1 cellular context compared by ENCODE assay signal in genomic region chr10:70052462-70053211, GRCh38.
TF ChIP-seq lines count a peak whose summit lies in the region.

MACROH2A2 (plus strand) TSS chr10:70052846; CDS start chr10:70075659, 22,813 bp downstream.

TF ChIP-seq in HEK293, 187 proteins besides CTCF, POLR2A, EP300 and RAD21 (continued from another document and continues in another):
- TF ChIP-seq, protein P1, sequence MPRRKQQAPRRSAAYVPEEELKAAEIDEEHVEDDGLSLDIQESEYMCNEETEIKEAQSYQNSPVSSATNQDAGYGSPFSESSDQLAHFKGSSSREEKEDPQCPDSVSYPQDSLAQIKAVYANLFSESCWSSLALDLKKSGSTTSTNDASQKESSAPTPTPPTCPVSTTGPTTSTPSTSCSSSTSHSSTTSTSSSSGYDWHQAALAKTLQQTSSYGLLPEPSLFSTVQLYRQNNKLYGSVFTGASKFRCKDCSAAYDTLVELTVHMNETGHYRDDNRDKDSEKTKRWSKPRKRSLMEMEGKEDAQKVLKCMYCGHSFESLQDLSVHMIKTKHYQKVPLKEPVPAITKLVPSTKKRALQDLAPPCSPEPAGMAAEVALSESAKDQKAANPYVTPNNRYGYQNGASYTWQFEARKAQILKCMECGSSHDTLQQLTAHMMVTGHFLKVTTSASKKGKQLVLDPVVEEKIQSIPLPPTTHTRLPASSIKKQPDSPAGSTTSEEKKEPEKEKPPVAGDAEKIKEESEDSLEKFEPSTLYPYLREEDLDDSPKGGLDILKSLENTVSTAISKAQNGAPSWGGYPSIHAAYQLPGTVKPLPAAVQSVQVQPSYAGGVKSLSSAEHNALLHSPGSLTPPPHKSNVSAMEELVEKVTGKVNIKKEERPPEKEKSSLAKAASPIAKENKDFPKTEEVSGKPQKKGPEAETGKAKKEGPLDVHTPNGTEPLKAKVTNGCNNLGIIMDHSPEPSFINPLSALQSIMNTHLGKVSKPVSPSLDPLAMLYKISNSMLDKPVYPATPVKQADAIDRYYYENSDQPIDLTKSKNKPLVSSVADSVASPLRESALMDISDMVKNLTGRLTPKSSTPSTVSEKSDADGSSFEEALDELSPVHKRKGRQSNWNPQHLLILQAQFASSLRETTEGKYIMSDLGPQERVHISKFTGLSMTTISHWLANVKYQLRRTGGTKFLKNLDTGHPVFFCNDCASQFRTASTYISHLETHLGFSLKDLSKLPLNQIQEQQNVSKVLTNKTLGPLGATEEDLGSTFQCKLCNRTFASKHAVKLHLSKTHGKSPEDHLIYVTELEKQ (tag by site-specific recombination; IDR thresholded peaks at IDR 0.05; ENCODE audit: borderline replicate concordance), result no peak
- TF ChIP-seq ZNF324 (tag by site-specific recombination; IDR thresholded peaks at IDR 0.05), result no peak; the same call in none of the 2 replicates
- no peak for TF ChIP-seq ZNF488 (tag by site-specific recombination; IDR thresholded peaks at IDR 0.05)
- no peak for TF ChIP-seq ZNF518A (tag by site-specific recombination; conservative IDR thresholded peaks at IDR 0.05; ENCODE audit: low read depth)
- TF ChIP-seq, protein P2, sequence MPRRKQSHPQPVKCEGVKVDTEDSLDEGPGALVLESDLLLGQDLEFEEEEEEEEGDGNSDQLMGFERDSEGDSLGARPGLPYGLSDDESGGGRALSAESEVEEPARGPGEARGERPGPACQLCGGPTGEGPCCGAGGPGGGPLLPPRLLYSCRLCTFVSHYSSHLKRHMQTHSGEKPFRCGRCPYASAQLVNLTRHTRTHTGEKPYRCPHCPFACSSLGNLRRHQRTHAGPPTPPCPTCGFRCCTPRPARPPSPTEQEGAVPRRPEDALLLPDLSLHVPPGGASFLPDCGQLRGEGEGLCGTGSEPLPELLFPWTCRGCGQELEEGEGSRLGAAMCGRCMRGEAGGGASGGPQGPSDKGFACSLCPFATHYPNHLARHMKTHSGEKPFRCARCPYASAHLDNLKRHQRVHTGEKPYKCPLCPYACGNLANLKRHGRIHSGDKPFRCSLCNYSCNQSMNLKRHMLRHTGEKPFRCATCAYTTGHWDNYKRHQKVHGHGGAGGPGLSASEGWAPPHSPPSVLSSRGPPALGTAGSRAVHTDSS (tag by site-specific recombination; IDR thresholded peaks at IDR 0.05), result peak; percentile 82
- no peak for TF ChIP-seq ZNF148 (tag by site-specific recombination; IDR thresholded peaks at IDR 0.05; ENCODE audit: borderline replicate concordance)
- peak; percentile 37; the same call in 1 of the 2 replicates for TF ChIP-seq ZNF366 (tag by site-specific recombination; conservative IDR thresholded peaks at IDR 0.05)
- no peak for TF ChIP-seq ZNF354C (tag by site-specific recombination; IDR thresholded peaks at IDR 0.05; ENCODE audit: borderline replicate concordance, low read depth)
- TF ChIP-seq ZNF610 (tag by site-specific recombination; IDR thresholded peaks at IDR 0.05; ENCODE audit: borderline replicate concordance), result no peak
- no peak for TF ChIP-seq SCRT1 (tag by site-specific recombination; IDR thresholded peaks at IDR 0.05; ENCODE audit: borderline replicate concordance)
- no peak for TF ChIP-seq ZNF510 (tag by site-specific recombination; IDR thresholded peaks at IDR 0.05; ENCODE audit: insufficient replicate concordance)
- TF ChIP-seq ZBTB48 (tag by site-specific recombination; IDR thresholded peaks at IDR 0.05), result peak; percentile 19; the same call in 1 of the 2 replicates
- TF ChIP-seq ZNF223 (tag by site-specific recombination; IDR thresholded peaks at IDR 0.05), result no peak
- TF ChIP-seq ZNF157 (tag by site-specific recombination; IDR thresholded peaks at IDR 0.05), result no peak
- peak; percentile 93 for TF ChIP-seq IKZF3 (tag by site-specific recombination; IDR thresholded peaks at IDR 0.05)
- TF ChIP-seq, protein P3, sequence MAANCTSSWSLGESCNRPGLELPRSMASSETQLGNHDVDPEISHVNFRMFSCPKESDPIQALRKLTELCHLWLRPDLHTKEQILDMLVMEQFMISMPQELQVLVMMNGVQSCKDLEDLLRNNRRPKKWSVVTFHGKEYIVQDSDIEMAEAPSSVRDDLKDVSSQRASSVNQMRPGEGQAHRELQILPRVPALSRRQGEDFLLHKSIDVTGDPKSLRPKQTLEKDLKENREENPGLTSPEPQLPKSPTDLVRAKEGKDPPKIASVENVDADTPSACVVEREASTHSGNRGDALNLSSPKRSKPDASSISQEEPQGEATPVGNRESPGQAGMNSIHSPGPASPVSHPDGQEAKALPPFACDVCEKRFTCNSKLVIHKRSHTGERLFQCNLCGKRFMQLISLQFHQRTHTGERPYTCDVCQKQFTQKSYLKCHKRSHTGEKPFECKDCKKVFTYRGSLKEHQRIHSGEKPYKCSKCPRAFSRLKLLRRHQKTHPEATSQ (tag by site-specific recombination; IDR thresholded peaks at IDR 0.05), result no peak
- TF ChIP-seq ZBTB7A (tag by site-specific recombination; IDR thresholded peaks at IDR 0.05; ENCODE audit: low read depth), result no peak
- no peak for TF ChIP-seq BCL11A (tag by site-specific recombination; IDR thresholded peaks at IDR 0.05; ENCODE audit: low read depth)
- TF ChIP-seq ZNF112 (tag by site-specific recombination; IDR thresholded peaks at IDR 0.05), result no peak
- no peak for TF ChIP-seq ZNF114 (tag by site-specific recombination; IDR thresholded peaks at IDR 0.05)
- peak; percentile 37 for TF ChIP-seq SP2 (tag by site-specific recombination; IDR thresholded peaks at IDR 0.05)
- peak; percentile 50 for TF ChIP-seq GLIS2 (tag by site-specific recombination; IDR thresholded peaks at IDR 0.05)
- TF ChIP-seq ZNF768 (tag by site-specific recombination; IDR thresholded peaks at IDR 0.05), result no peak
- TF ChIP-seq, protein P4, sequence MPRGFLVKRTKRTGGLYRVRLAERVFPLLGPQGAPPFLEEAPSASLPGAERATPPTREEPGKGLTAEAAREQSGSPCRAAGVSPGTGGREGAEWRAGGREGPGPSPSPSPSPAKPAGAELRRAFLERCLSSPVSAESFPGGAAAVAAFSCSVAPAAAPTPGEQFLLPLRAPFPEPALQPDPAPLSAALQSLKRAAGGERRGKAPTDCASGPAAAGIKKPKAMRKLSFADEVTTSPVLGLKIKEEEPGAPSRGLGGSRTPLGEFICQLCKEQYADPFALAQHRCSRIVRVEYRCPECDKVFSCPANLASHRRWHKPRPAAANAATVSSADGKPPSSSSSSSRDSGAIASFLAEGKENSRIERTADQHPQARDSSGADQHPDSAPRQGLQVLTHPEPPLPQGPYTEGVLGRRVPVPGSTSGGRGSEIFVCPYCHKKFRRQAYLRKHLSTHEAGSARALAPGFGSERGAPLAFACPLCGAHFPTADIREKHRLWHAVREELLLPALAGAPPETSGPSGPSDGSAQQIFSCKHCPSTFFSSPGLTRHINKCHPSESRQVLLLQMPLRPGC (tag by site-specific recombination; IDR thresholded peaks at IDR 0.05), result no peak
- TF ChIP-seq ZNF501 (tag by site-specific recombination; IDR thresholded peaks at IDR 0.05), result peak; percentile 25; the same call in 1 of the 2 replicates
- TF ChIP-seq ZNF311 (tag by site-specific recombination; IDR thresholded peaks at IDR 0.05; ENCODE audit: borderline replicate concordance), result no peak
- no peak for TF ChIP-seq BCL11B (tag by site-specific recombination; IDR thresholded peaks at IDR 0.05; ENCODE audit: low read depth)
- TF ChIP-seq ZNF704 (tag by site-specific recombination; IDR thresholded peaks at IDR 0.05), result no peak
- TF ChIP-seq TCF7L2 (IDR thresholded peaks at IDR 0.05; ENCODE audit: borderline replicate concordance, low read depth, low read length), result no peak
- no peak for TF ChIP-seq ZNF549 (tag by site-specific recombination; IDR thresholded peaks at IDR 0.05)
- TF ChIP-seq ZNF2 (tag by site-specific recombination; IDR thresholded peaks at IDR 0.05), result peak; percentile 28; the same call in 1 of the 2 replicates
- TF ChIP-seq ZNF548 (tag by site-specific recombination; IDR thresholded peaks at IDR 0.05), result no peak
- no peak for TF ChIP-seq ZNF350 (tag by site-specific recombination; IDR thresholded peaks at IDR 0.05)
- TF ChIP-seq ZNF830 (tag by site-specific recombination; IDR thresholded peaks at IDR 0.05; ENCODE audit: low read depth), result no peak
- no peak for TF ChIP-seq KLF16 (tag by site-specific recombination; IDR thresholded peaks at IDR 0.05)
- 0 out of 2 replicates have a peak, but pooled peaks have one; percentile 38 for TF ChIP-seq ZNF561 (tag by site-specific recombination; IDR thresholded peaks at IDR 0.05; ENCODE audit: borderline replicate concordance)
- TF ChIP-seq ZNF202 (tag by site-specific recombination; IDR thresholded peaks at IDR 0.05; ENCODE audit: borderline replicate concordance), result no peak
- peak; percentile 84 for TF ChIP-seq YY1 (tag by site-specific recombination; IDR thresholded peaks at IDR 0.05)
